Comparison of ENCODE assay signal across 23 cellular contexts in the genomic region with DNA sequence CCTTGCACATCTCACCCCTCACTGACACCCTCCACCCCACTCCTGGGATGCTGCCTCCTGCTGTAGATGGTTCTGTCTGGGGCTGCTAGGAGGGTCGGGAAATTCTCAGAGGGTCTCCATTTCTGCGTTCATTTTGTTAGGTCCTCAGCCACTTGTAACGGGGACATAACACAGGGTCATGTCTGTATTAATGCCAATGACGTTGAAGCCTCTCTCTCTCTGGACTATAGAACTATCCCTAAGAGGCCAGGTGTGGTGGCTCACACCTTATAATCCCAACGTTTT.
"Had no signal": no experiment of that assay in that cellular context is flagged by ENCODE, and none has a peak within 500 bp of the region (broad histone marks: within the 10 kb centered on the region; RNA-seq: fewer than 3 reads in every experiment).

No MANE protein-coding gene starts in this region.

- H3K27me3 ChIP-seq: breast epithelium, foreskin keratinocyte, ovary, thyroid gland had no signal

- H3K9me3 Mint-ChIP-seq: activated CD4-positive, alpha-beta memory T cell treated with anti-CD3 and anti-CD28 coated beads, Interleukin-2, amount 10 ng/mL, durations not matched to agents 7 days and 5 days; activated CD4-positive, alpha-beta T cell treated with anti-CD3 and anti-CD28 coated beads, Interleukin-2, amount 10 ng/mL, durations not matched to agents 24 days and 14 days; activated naive CD8-positive, alpha-beta T cell treated with anti-CD3 and anti-CD28 coated beads, Interleukin-2, amount 10 ng/mL, durations not matched to agents 7 days and 5 days had no signal

- H3K9me3 ChIP-seq: breast epithelium, ovary, psoas muscle, thyroid gland had no signal

- H3K4me1 ChIP-seq: foreskin keratinocyte, psoas muscle had no signal

- H3K4me3 Mint-ChIP-seq: activated CD4-positive, alpha-beta memory T cell treated with anti-CD3 and anti-CD28 coated beads, Interleukin-2, amount 10 ng/mL, durations not matched to agents 7 days and 5 days; activated CD4-positive, alpha-beta T cell treated with anti-CD3 and anti-CD28 coated beads, Interleukin-2, amount 10 ng/mL, durations not matched to agents 24 days and 14 days; activated naive CD4-positive, alpha-beta T cell treated with anti-CD3 and anti-CD28 coated beads for 36 hours; activated naive CD8-positive, alpha-beta T cell treated with anti-CD3 and anti-CD28 coated beads, Interleukin-2, amount 10 ng/mL, durations not matched to agents 7 days and 5 days; activated T-cell treated with anti-CD3 and anti-CD28 coated beads, Interleukin-2, amount 50 U/mL, for 72 hours; natural killer cell; stimulated activated naive CD8-positive, alpha-beta T cell treated with anti-CD3 and anti-CD28 coated beads, Interleukin-15, Interleukin-2, amounts not matched to agents 100 ng/mL and 50 ng/mL, for 24 hours; T-helper 2 cell treated with Interferon-gamma antibody and Interleukin-4, amounts not matched to agents 5 μg/mL and 100 μg/mL, for 36 hours had no signal

- DNase-seq: activated CD4-positive, alpha-beta memory T cell treated with anti-CD3 and anti-CD28 coated beads, Interleukin-2, amount 10 ng/mL, durations not matched to agents 7 days and 5 days; activated CD4-positive, alpha-beta T cell treated with anti-CD3 and anti-CD28 coated beads, Interleukin-2, amount 10 ng/mL, durations not matched to agents 24 days and 14 days; activated effector memory CD4-positive, alpha-beta T cell treated with Interleukin-2 at 50 U/mL for 16 hours; activated naive CD4-positive, alpha-beta T cell treated with anti-CD3 and anti-CD28 coated beads for 36 hours; activated naive CD8-positive, alpha-beta T cell treated with anti-CD3 and anti-CD28 coated beads, Interleukin-2, amount 10 ng/mL, durations not matched to agents 7 days and 5 days; activated T-cell treated with anti-CD3 and anti-CD28 coated beads, Interleukin-2, amount 50 U/mL, for 72 hours; amniotic stem cell; erythroblast; foreskin keratinocyte; mammary epithelial cell; midbrain; natural killer cell; ovary; psoas muscle; stimulated activated CD4-positive, alpha-beta T cell treated with anti-CD3 and anti-CD28 coated beads, Interleukin-1b, Interleukin-23, amount 100 ng/mL, for 48 hours; substantia nigra; thyroid gland had no signal

- H3K4me3 ChIP-seq: breast epithelium, coronary artery, ovary, psoas muscle, thyroid gland had no signal

- FAIRE-seq: endometrium had no signal

- H3K27ac Mint-ChIP-seq: activated CD4-positive, alpha-beta memory T cell treated with anti-CD3 and anti-CD28 coated beads, Interleukin-2, amount 10 ng/mL, durations not matched to agents 7 days and 5 days; activated CD4-positive, alpha-beta T cell treated with anti-CD3 and anti-CD28 coated beads, Interleukin-2, amount 10 ng/mL, durations not matched to agents 24 days and 14 days; activated naive CD4-positive, alpha-beta T cell treated with anti-CD3 and anti-CD28 coated beads for 36 hours; activated naive CD8-positive, alpha-beta T cell treated with anti-CD3 and anti-CD28 coated beads, Interleukin-2, amount 10 ng/mL, durations not matched to agents 7 days and 5 days; activated T-cell treated with anti-CD3 and anti-CD28 coated beads, Interleukin-2, amount 50 U/mL, for 72 hours; natural killer cell; stimulated activated naive CD8-positive, alpha-beta T cell treated with anti-CD3 and anti-CD28 coated beads, Interleukin-15, Interleukin-2, amounts not matched to agents 100 ng/mL and 50 ng/mL, for 24 hours; T-helper 2 cell treated with Interferon-gamma antibody and Interleukin-4, amounts not matched to agents 5 μg/mL and 100 μg/mL, for 36 hours had no signal

- H3K27ac ChIP-seq: coronary artery, foreskin keratinocyte, ovary, psoas muscle, thyroid gland, VCaP had no signal

- H3K36me3 ChIP-seq: breast epithelium, ovary had no signal

- H3K4me1 Mint-ChIP-seq: natural killer cell had no signal

- H3K27me3 Mint-ChIP-seq: activated CD4-positive, alpha-beta memory T cell treated with anti-CD3 and anti-CD28 coated beads, Interleukin-2, amount 10 ng/mL, durations not matched to agents 7 days and 5 days; activated CD4-positive, alpha-beta T cell treated with anti-CD3 and anti-CD28 coated beads, Interleukin-2, amount 10 ng/mL, durations not matched to agents 24 days and 14 days; activated naive CD8-positive, alpha-beta T cell treated with anti-CD3 and anti-CD28 coated beads, Interleukin-2, amount 10 ng/mL, durations not matched to agents 7 days and 5 days; stimulated activated naive CD8-positive, alpha-beta T cell treated with anti-CD3 and anti-CD28 coated beads, Interleukin-15, Interleukin-2, amounts not matched to agents 100 ng/mL and 50 ng/mL, for 24 hours had no signal

- H3K36me3 Mint-ChIP-seq: natural killer cell had no signal
